Comparison of ENCODE assay signal across 8 cellular contexts in the genomic region with DNA sequence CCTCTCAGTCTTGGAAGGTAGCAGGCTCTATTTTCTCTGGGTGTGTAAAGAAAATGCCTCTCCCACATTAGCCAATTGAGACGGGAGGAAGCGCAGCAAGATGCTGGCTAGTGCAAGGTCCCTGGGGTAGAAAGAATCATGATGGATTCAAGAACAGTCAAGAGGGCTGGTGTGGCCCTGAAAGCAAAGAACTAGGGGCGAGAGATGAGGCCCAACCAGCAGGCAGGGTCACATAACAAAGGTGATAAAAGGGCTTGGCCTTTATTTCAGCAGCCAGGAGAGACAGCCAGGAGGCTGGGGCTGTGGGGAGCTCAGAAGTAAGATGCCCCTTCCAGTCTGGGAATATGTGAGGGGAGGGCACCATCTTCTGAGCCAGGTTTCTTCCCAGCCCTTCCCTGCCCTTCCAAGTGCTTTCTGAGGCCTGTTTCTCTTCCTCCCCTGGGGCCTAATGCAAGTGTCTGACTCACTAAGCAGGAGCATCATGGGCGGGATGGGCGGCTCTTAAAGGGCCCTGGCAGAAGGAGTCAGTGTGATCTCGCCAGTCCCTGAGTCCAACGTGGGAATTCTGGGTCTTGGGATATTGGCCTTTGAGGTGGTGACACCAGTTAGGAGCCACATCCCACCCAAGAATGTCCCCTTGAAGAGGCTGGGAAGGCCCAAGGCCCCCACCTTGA. TPM values are rescaled to one million over a fixed set of nuclear protein-coding genes. Genes with fewer than 3 reads are reported as not detected.
A peak's percentile ranks its signal among the peaks of the same experiment; 100 is the strongest.
DNase-seq lines count a peak whose midpoint lies in the region; ATAC-seq, FAIRE-seq and TF ChIP-seq lines count a peak whose summit lies in the region.

No MANE protein-coding gene starts in this region.

- no peak for TF ChIP-seq CTCF in CD14-positive monocyte (IDR thresholded peaks at IDR 0.05)
- TF ChIP-seq CTCF in vagina (IDR thresholded peaks at IDR 0.05): no peak

- no peak for TF ChIP-seq POLR2A in vagina (IDR thresholded peaks at IDR 0.05)

- intact Hi-C loops in CD14-positive monocyte (cut with micrococcal nuclease) (no loop called here), vagina (cut with DNase I) (loop anchor here (5.0 kb wide), 1 partner anchor 53 kb away; a partner anchor contains a TSS)

- H3K36me3 ChIP-seq in vagina: no peaks in the 10 kb centered on the region

- no peak for FAIRE-seq in frontal cortex (lab: Jason Lieb, UNC)

- peaks cover 0 to 4% (median 2%) of the 10 kb centered on the region in 3 donors for H3K27me3 Mint-ChIP-seq in CD14-positive monocyte (ENCODE audit: low read depth in 3 of 3)

- no peak overlapping the region for H3K4me3 ChIP-seq in vagina

- peak; percentile 68 for DNase-seq in CD14-positive monocyte (ENCODE audit: low spot score)
- peak; percentile 90 for DNase-seq in LHCN-M2 (ENCODE audit: low read depth)
- peak; percentile 74 for DNase-seq in astrocyte of the hippocampus (ENCODE audit: low read depth, low spot score)
- peak; percentile 52 for DNase-seq in kidney glomerular epithelial cell (lab: John Stamatoyannopoulos, UW)
- DNase-seq in vagina (ENCODE audit: extremely low spot score in 2 of 2): no peak
- no peak for DNase-seq in frontal cortex (ENCODE audit: low spot score in 2 of 2)

- H3K9me3 Mint-ChIP-seq in CD14-positive monocyte: no peaks in the 10 kb centered on the region

- no peaks in the 10 kb centered on the region for H3K27me3 ChIP-seq in vagina

- H3K36me3 Mint-ChIP-seq in CD14-positive monocyte: peaks cover 33 to 41% of the 10 kb centered on the region in 2 donors

- peaks cover 47% of the 10 kb centered on the region for H3K4me1 ChIP-seq in vagina

- H3K27ac ChIP-seq in vagina: peak overlapping the region; percentile 88

- peaks cover 78% of the 10 kb centered on the region for H3K4me1 Mint-ChIP-seq in CD14-positive monocyte

- ATAC-seq in HG03108 (IDR thresholded peaks at IDR 0.05; ENCODE audit: unreplicated experiment): no peak
- ATAC-seq in GM18909 (IDR thresholded peaks at IDR 0.05; ENCODE audit: poor library complexity, unreplicated experiment): no peak

- peak overlapping the region; percentile 20 to 64 for H3K4me3 Mint-ChIP-seq in CD14-positive monocyte

- H3K27ac Mint-ChIP-seq in CD14-positive monocyte: peak overlapping the region; percentile 64 to 91 (median 80)

- H3K9me3 ChIP-seq in vagina: no peaks in the 10 kb centered on the region

RNA-seq across cellular contexts. Expression of a gene that starts 3.9 kb away (rescaled TPM):
- polyA plus RNA-seq in CD14-positive monocyte: 10 to 100 TPM; 10.3 to 21.6 TPM
- total RNA-seq in LHCN-M2 (2014; rRNA removed) (12.1 and 22.3 TPM in 2 replicates), vagina (114 TPM), frontal cortex (0.41 TPM)
- 9.2 TPM for polyA plus RNA-seq in LHCN-M2 (2012)

RNA-seq across cellular contexts. Expression of a gene that starts 23.7 kb away (rescaled TPM):
- polyA plus RNA-seq in CD14-positive monocyte: 1 to 10 TPM; 1.3 to 2.1 TPM
- total RNA-seq in LHCN-M2 (2014; rRNA removed) (not detected in 2 replicates), vagina (not detected), frontal cortex (0.82 TPM)
- 0.07 TPM for polyA plus RNA-seq in LHCN-M2 (2012)

RNA-seq across cellular contexts. Expression of a gene that starts 53.5 kb away (rescaled TPM):
- polyA plus RNA-seq in CD14-positive monocyte: 100 to 1,000 TPM; 179 to 186 TPM
- total RNA-seq in LHCN-M2 (2014; rRNA removed) (235 and 314 TPM in 2 replicates), vagina (97.7 TPM), frontal cortex (42.0 TPM)
- polyA plus RNA-seq in LHCN-M2 (2012): 141 TPM

Comparison
In these comparisons a context has a peak if more than half of its experiments do, and no peak if none do; other contexts are left out.
1. DNase-seq: peak in CD14-positive monocyte (single experiment), LHCN-M2 (single experiment), astrocyte of the hippocampus (single experiment) and kidney glomerular epithelial cell (single experiment); none in vagina (0 of 2) and frontal cortex (0 of 2).